Comparison of ENCODE assay signal across 8 cellular contexts in the genomic region with DNA sequence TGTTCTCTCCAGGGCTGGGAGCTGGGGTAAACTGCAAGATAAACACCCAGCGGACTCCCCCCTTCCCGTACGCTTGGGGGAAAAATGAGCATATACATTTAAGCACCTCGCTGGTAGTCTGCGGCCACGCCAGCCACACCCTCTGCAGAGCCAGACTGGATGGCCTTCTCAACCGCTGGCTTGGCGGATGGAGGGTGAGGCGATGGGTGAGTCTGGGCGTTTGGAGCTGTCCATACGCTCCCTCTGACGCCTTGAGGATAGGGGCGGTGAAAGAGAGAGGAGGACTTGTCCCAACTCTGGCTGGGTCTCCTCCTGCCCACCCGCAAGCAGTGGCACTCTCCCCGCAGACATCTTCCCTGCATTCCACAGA. TPM values are rescaled to one million over a fixed set of nuclear protein-coding genes. Genes with fewer than 3 reads are reported as not detected.
A peak's percentile ranks its signal among the peaks of the same experiment; 100 is the strongest.
DNase-seq lines count a peak whose midpoint lies in the region; ATAC-seq and TF ChIP-seq lines count a peak whose summit lies in the region.

No MANE protein-coding gene starts in this region.

- H3K4me3 Mint-ChIP-seq in activated CD4-positive, alpha-beta T cell treated with anti-CD3 and anti-CD28 coated beads for 36 hours, result peak overlapping the region; percentile 82
- peak overlapping the region; percentile 78 for H3K4me3 Mint-ChIP-seq in activated naive CD8-positive, alpha-beta T cell treated with anti-CD3 and anti-CD28 coated beads, Interleukin-2, amount 50 U/mL, for 24 hours
- H3K4me3 Mint-ChIP-seq in immature natural killer cell, result peak overlapping the region; percentile 79 to 87 (median 84)

- peak overlapping the region; percentile 86 for H3K27ac ChIP-seq in suprapubic skin

- no peaks in the 10 kb centered on the region for H3K9me3 ChIP-seq in suprapubic skin

- peak overlapping the region; percentile 76 for H3K4me3 ChIP-seq in suprapubic skin

- no peaks in the 10 kb centered on the region for H3K36me3 Mint-ChIP-seq in activated CD4-positive, alpha-beta T cell treated with anti-CD3 and anti-CD28 coated beads for 36 hours (ENCODE audit: low read depth)
- no peaks in the 10 kb centered on the region for H3K36me3 Mint-ChIP-seq in activated naive CD8-positive, alpha-beta T cell treated with anti-CD3 and anti-CD28 coated beads, Interleukin-2, amount 50 U/mL, for 24 hours (ENCODE audit: low read depth)
- H3K36me3 Mint-ChIP-seq in immature natural killer cell, result no peaks in the 10 kb centered on the region

- no peak for TF ChIP-seq POLR2A in suprapubic skin (IDR thresholded peaks at IDR 0.05)

- no peaks in the 10 kb centered on the region for H3K36me3 ChIP-seq in suprapubic skin

- peaks cover 77% of the 10 kb centered on the region for H3K4me1 ChIP-seq in suprapubic skin

- no peaks in the 10 kb centered on the region for H3K27me3 ChIP-seq in suprapubic skin

- no peaks in the 10 kb centered on the region for H3K9me3 Mint-ChIP-seq in activated CD4-positive, alpha-beta T cell treated with anti-CD3 and anti-CD28 coated beads for 36 hours (ENCODE audit: low read depth)
- no peaks in the 10 kb centered on the region for H3K9me3 Mint-ChIP-seq in activated naive CD8-positive, alpha-beta T cell treated with anti-CD3 and anti-CD28 coated beads, Interleukin-2, amount 50 U/mL, for 24 hours
- H3K9me3 Mint-ChIP-seq in immature natural killer cell, result no peaks in the 10 kb centered on the region

- TF ChIP-seq CTCF in suprapubic skin (IDR thresholded peaks at IDR 0.05), result no peak

- H3K27me3 Mint-ChIP-seq in activated CD4-positive, alpha-beta T cell treated with anti-CD3 and anti-CD28 coated beads for 36 hours, result peaks cover 4% of the 10 kb centered on the region
- H3K27me3 Mint-ChIP-seq in activated naive CD8-positive, alpha-beta T cell treated with anti-CD3 and anti-CD28 coated beads, Interleukin-2, amount 50 U/mL, for 24 hours, result peaks cover 21% of the 10 kb centered on the region
- H3K27me3 Mint-ChIP-seq in immature natural killer cell (ENCODE audit: low read depth in 3 of 3), result peaks cover 4 to 16% (median 14%) of the 10 kb centered on the region in 3 donors

- CTCF ChIA-PET in activated CD4-positive, alpha-beta T cell treated with anti-CD3 and anti-CD28 coated beads for 36 hours (lab: Charles Lee), result interaction anchor here (0.7 to 2.4 kb wide), 11 partner anchors 25 to 656 kb away, joined by 3 to 22 read pairs (median 5); a partner anchor contains a TSS

- peak; percentile 5 for ATAC-seq in activated CD4-positive, alpha-beta T cell treated with anti-CD3 and anti-CD28 coated beads for 36 hours
- ATAC-seq in activated naive CD8-positive, alpha-beta T cell treated with anti-CD3 and anti-CD28 coated beads, Interleukin-2, amount 50 U/mL, for 24 hours, result no peak
- ATAC-seq in GM19035 (IDR thresholded peaks at IDR 0.05; ENCODE audit: unreplicated experiment), result no peak
- ATAC-seq in GM21825 (IDR thresholded peaks at IDR 0.05; ENCODE audit: unreplicated experiment), result no peak

- intact Hi-C loops in activated CD4-positive, alpha-beta T cell treated with anti-CD3 and anti-CD28 coated beads for 36 hours (cut with DNase I, micrococcal nuclease), result loop anchor here in 1 of 2 experiments (1.0 kb wide), 3 partner anchors 30 to 88 kb away; a partner anchor contains a TSS

- DNase-seq in activated CD4-positive, alpha-beta T cell treated with anti-CD3 and anti-CD28 coated beads for 36 hours, result no peak
- DNase-seq in activated CD4-positive, alpha-beta T cell treated with anti-CD3 and anti-CD28 coated beads, Interleukin-2, amount 50 U/mL, for 1 hour, result no peak
- no peak for DNase-seq in activated naive CD8-positive, alpha-beta T cell treated with anti-CD3 and anti-CD28 coated beads, Interleukin-2, amount 50 U/mL, for 24 hours
- no peak for DNase-seq in immature natural killer cell
- DNase-seq in suprapubic skin (ENCODE audit: low spot score in 2 of 2), result no peak
- DNase-seq in SHP77 treated with DMSO at 0.1 percent for 48 hours (lab: John Stamatoyannopoulos, UW), result no peak

- no peak overlapping the region for H3K27ac Mint-ChIP-seq in activated CD4-positive, alpha-beta T cell treated with anti-CD3 and anti-CD28 coated beads for 36 hours
- H3K27ac Mint-ChIP-seq in activated naive CD8-positive, alpha-beta T cell treated with anti-CD3 and anti-CD28 coated beads, Interleukin-2, amount 50 U/mL, for 24 hours, result no peak overlapping the region
- H3K27ac Mint-ChIP-seq in immature natural killer cell, result no peak overlapping the region

- TF ChIP-seq EP300 in suprapubic skin (IDR thresholded peaks at IDR 0.05), result no peak

- H3K4me1 Mint-ChIP-seq in activated CD4-positive, alpha-beta T cell treated with anti-CD3 and anti-CD28 coated beads for 36 hours, result peaks cover 20% of the 10 kb centered on the region
- H3K4me1 Mint-ChIP-seq in activated naive CD8-positive, alpha-beta T cell treated with anti-CD3 and anti-CD28 coated beads, Interleukin-2, amount 50 U/mL, for 24 hours, result peaks cover 16% of the 10 kb centered on the region
- peaks cover 18 to 24% of the 10 kb centered on the region in 2 donors for H3K4me1 Mint-ChIP-seq in immature natural killer cell

- WGBS in suprapubic skin, result 18% methylated on average over 6 of the region's 15 CpGs

- POLR2A ChIA-PET in activated CD4-positive, alpha-beta T cell treated with anti-CD3 and anti-CD28 coated beads for 36 hours (lab: Charles Lee), result interaction anchor here (1.0 kb wide), 1 partner anchor 37 kb away, joined by 4 read pairs; no protein-coding TSS in a partner anchor

RNA-seq across cellular contexts. Expression of a gene that starts 1.0 kb away (rescaled TPM):
- 1 to 10 TPM; 6.8 to 7.8 TPM for total RNA-seq in activated CD4-positive, alpha-beta T cell treated with anti-CD3 and anti-CD28 coated beads for 36 hours
- 1 to 10 TPM in 1 of 3 donors, under 1 TPM in 1, not detected in 1; 0.54 to 1.1 TPM for polyA plus RNA-seq in immature natural killer cell
- 100 to 1,000 TPM in 3 of 4 donors, 10 to 100 TPM in 1; 85.9 to 229 (median 198) TPM for total RNA-seq in suprapubic skin

RNA-seq across cellular contexts. Expression of a gene that starts 38.2 kb away (rescaled TPM):
- total RNA-seq in activated CD4-positive, alpha-beta T cell treated with anti-CD3 and anti-CD28 coated beads for 36 hours, result 10 to 100 TPM in 1 of 2 experiments, 1 to 10 TPM in 1; 9.8 to 16.2 TPM
- polyA plus RNA-seq in immature natural killer cell, result 10 to 100 TPM; 36.5 to 54.5 (median 43.8) TPM
- total RNA-seq in suprapubic skin, result 100 to 1,000 TPM in 2 of 4 donors, 10 to 100 TPM in 2; 33.2 to 114 (median 69.6) TPM

Comparison
In these comparisons a context has a peak if more than half of its experiments do, and no peak if none do; other contexts are left out.
1. RNA of a gene that starts 1.0 kb away (total RNA-seq): 85.9 to 229 TPM in suprapubic skin; 6.8 to 7.8 TPM in activated CD4-positive, alpha-beta T cell treated with anti-CD3 and anti-CD28 coated beads for 36 hours; every median in the first group is over 4 times any median in the second.
2. Peak in every context shown above with its lines, with median percentiles within 50 percentile points of each other: H3K4me3 Mint-ChIP-seq.